15 cellular contexts compared by ENCODE assay signal in genomic region chr3:47581422-47581821, GRCh38. TPM values are rescaled to one million over a fixed set of nuclear protein-coding genes. Genes with fewer than 3 reads are reported as not detected.
"Had no signal": no experiment of that assay in that cellular context is flagged by ENCODE, and none has a peak within 500 bp of the region (broad histone marks: within the 10 kb centered on the region; RNA-seq: fewer than 3 reads in every experiment).

No MANE protein-coding gene starts in this region.

- H3K9me3 ChIP-seq: mucosa of descending colon, right atrium auricular region, tibial artery, upper lobe of right lung had no signal

- H3K4me3 ChIP-seq: mucosa of descending colon, right atrium auricular region, smooth muscle cell, tibial artery, upper lobe of right lung had no signal

- DNase-seq: foreskin keratinocyte; immature natural killer cell; kidney; left cardiac atrium; mammary epithelial cell; naive thymus-derived CD8-positive, alpha-beta T cell; stimulated activated CD4-positive, alpha-beta T cell treated with anti-CD3 and anti-CD28 coated beads, Interleukin-4, amount 100 ng/mL, for 1 hour; stimulated activated CD8-positive, alpha-beta memory T cell treated with anti-CD3 and anti-CD28 coated beads, Interleukin-4, amount 100 ng/mL, for 48 hours; stimulated activated naive CD8-positive, alpha-beta T cell treated with anti-CD3 and anti-CD28 coated beads, Interleukin-15, Interleukin-2, amounts not matched to agents 100 U/mL and 50 U/mL, for 24 hours; tibial artery; upper lobe of right lung had no signal

- H3K27ac ChIP-seq: foreskin keratinocyte, right atrium auricular region, tibial artery, upper lobe of right lung had no signal

- H3K4me1 ChIP-seq: foreskin keratinocyte had no signal

- FAIRE-seq: kidney had no signal

- H3K27me3 ChIP-seq: right atrium auricular region, tibial artery had no signal

- ATAC-seq: foreskin keratinocyte; left cardiac atrium; mucosa of descending colon; naive thymus-derived CD8-positive, alpha-beta T cell; stimulated activated effector memory CD8-positive, alpha-beta T cell treated with anti-CD3 and anti-CD28 coated beads, Interleukin-12 subunit alpha, Interleukin-12 subunit beta, amount 100 ng/mL, for 72 hours; stimulated activated naive CD8-positive, alpha-beta T cell treated with anti-CD3 and anti-CD28 coated beads, Interleukin-15, Interleukin-2, amounts not matched to agents 100 U/mL and 50 U/mL, for 24 hours; upper lobe of right lung had no signal

RNA-seq across cellular contexts. Expression of gene CSPG5, which starts 2.8 kb away (rescaled TPM):
- polyA plus RNA-seq: immature natural killer cell had no signal
